13 cellular contexts compared by ENCODE assay signal in genomic region chr1:21437341-21437640, GRCh38. TPM values are rescaled to one million over a fixed set of nuclear protein-coding genes. Genes with fewer than 3 reads are reported as not detected.
DNase-seq lines count a peak whose midpoint lies in the region; ATAC-seq, FAIRE-seq and TF ChIP-seq lines count a peak whose summit lies in the region.
"Had no signal": no experiment of that assay in that cellular context is flagged by ENCODE, and none has a peak within 500 bp of the region (broad histone marks: within the 10 kb centered on the region; RNA-seq: fewer than 3 reads in every experiment).

No MANE protein-coding gene starts in this region.

- POLR2A ChIA-PET in HepG2 (lab: Yijun Ruan, JAX): interaction anchor here (0.6 kb wide), 1 partner anchor 137 kb away, joined by 3 read pairs; no protein-coding TSS in a partner anchor

- H2BK12ac ChIP-seq in mesenchymal stem cell (ENCODE audit: low read length in 2 of 2): peak overlapping the region in 1 of 2 experiments; percentile 61

- TF ChIP-seq CTCF in HepG2 (CRISPR knock-in tag; IDR thresholded peaks at IDR 0.05) (no peak), right lobe of liver (IDR thresholded peaks at IDR 0.05) (no peak), choroid plexus epithelial cell (conservative IDR thresholded peaks at IDR 0.05; ENCODE audit: low read depth, low read length) (no peak), type B pancreatic cell (conservative IDR thresholded peaks at IDR 0.05) (no peak)

- 62% methylated on average over 13 of the region's 15 CpGs for WGBS in HepG2 (ENCODE audit: low lambda C conversion rate)
- 20% methylated on average over 1 of the region's 15 CpGs for WGBS in right lobe of liver (ENCODE audit: insufficient coverage, low coverage, low lambda C conversion rate, missing lambda C conversion rate)
- 60% methylated on average over 15 of the region's 15 CpGs for WGBS in mesenchymal stem cell

- no peak for TF ChIP-seq RAD21 in HepG2 (CRISPR knock-in tag; IDR thresholded peaks at IDR 0.05)

- peak overlapping the region; percentile 54 to 71 for H3K18ac ChIP-seq in mesenchymal stem cell (ENCODE audit: low read depth in 1 of 2, low read length in 2 of 2)

- H3K4me1 Mint-ChIP-seq in type B pancreatic cell (ENCODE audit: unreplicated experiment): peaks cover 11% of the 10 kb centered on the region

- no peaks in the 10 kb centered on the region for H3K36me3 Mint-ChIP-seq in type B pancreatic cell

- H2AK5ac ChIP-seq in mesenchymal stem cell (ENCODE audit: low read length, severe bottlenecking): no peak overlapping the region

- H2BK120ac ChIP-seq in mesenchymal stem cell (ENCODE audit: low read depth, low read length): no peak overlapping the region

- BruUV-seq in HepG2 (replicated peaks; lab: Mats Ljungman, UMichigan): no TSS peak

- H3K9me3 Mint-ChIP-seq in type B pancreatic cell: no peaks in the 10 kb centered on the region

- peak overlapping the region; percentile 85 for H3K4me2 ChIP-seq in HepG2 (ENCODE audit: low read depth, low read length)
- H3K4me2 ChIP-seq in mesenchymal stem cell (ENCODE audit: low read length, poor library complexity, severe bottlenecking): no peak overlapping the region

- H3K23ac ChIP-seq in mesenchymal stem cell (ENCODE audit: low read length in 2 of 2): no peak overlapping the region

- no peaks in the 10 kb centered on the region for H4K20me1 ChIP-seq in HepG2 (ENCODE audit: insufficient read depth, low read length)

- H3K36me3 ChIP-seq in HepG2 (replicated peaks in 1 of 2; ENCODE audit: control insufficient read depth in 1 of 2, insufficient read depth in 2 of 2, low read length in 2 of 2) (no peaks in the 10 kb centered on the region), right lobe of liver (no peaks in the 10 kb centered on the region), mesenchymal stem cell (ENCODE audit: control insufficient read depth in 1 of 2, insufficient read depth in 2 of 2, low read depth in 1 of 2, low read length in 2 of 2) (no peaks in the 10 kb centered on the region)

- no peak overlapping the region for H3K9ac ChIP-seq in HepG2 (ENCODE audit: insufficient read depth, low read depth, low read length)
- H3K9ac ChIP-seq in mesenchymal stem cell (ENCODE audit: low read length): no peak overlapping the region

- H3K4ac ChIP-seq in mesenchymal stem cell (ENCODE audit: low read depth in 1 of 2, low read length in 2 of 2): no peak overlapping the region

- no peak overlapping the region for H2BK5ac ChIP-seq in mesenchymal stem cell (ENCODE audit: low read depth, low read length, poor library complexity, severe bottlenecking)

- no peak for TF ChIP-seq EP300 in HepG2 (IDR thresholded peaks at IDR 0.05; ENCODE audit: low read depth in 2 of 2, low read length in 2 of 2)
- TF ChIP-seq EP300 in HepG2 (CRISPR knock-in tag; IDR thresholded peaks at IDR 0.05; ENCODE audit: borderline replicate concordance): no peak

- H3K27ac ChIP-seq in HepG2 (ENCODE audit: extremely low read length, insufficient read depth, low read length) (no peak overlapping the region), right lobe of liver (no peak overlapping the region), mesenchymal stem cell (ENCODE audit: low read length, poor library complexity, severe bottlenecking) (no peak overlapping the region), substantia nigra (ENCODE audit: low read depth, low read length, poor library complexity, severe bottlenecking) (no peak overlapping the region)

- CTCF ChIA-PET in HepG2 (lab: Yijun Ruan, JAX; ENCODE audit: low intra/inter-chr PET ratio, low total read pairs): no interaction called here

- in situ Hi-C loops in HepG2 (cut with HindIII; ENCODE audit: extremely low pct_ligation_motif_present, low pct_unique_long_range_greater_than_20kb): no loop called here

- H3K27ac Mint-ChIP-seq in type B pancreatic cell: no peak overlapping the region

- H3K79me1 ChIP-seq in mesenchymal stem cell (replicated peaks; ENCODE audit: low read length, poor library complexity, severe bottlenecking): peaks cover 3% of the 10 kb centered on the region

- no peaks in the 10 kb centered on the region for H3K9me3 ChIP-seq in HepG2 (ENCODE audit: low read length)
- no peaks in the 10 kb centered on the region for H3K9me3 ChIP-seq in right lobe of liver
- no peaks in the 10 kb centered on the region for H3K9me3 ChIP-seq in mesenchymal stem cell (ENCODE audit: control insufficient read depth, low read length)

- peak overlapping the region; percentile 79 for H3K4me3 Mint-ChIP-seq in type B pancreatic cell

- H2AFZ ChIP-seq in HepG2 (ENCODE audit: low read length) (no peak overlapping the region), mesenchymal stem cell (ENCODE audit: low read depth, low read length) (no peak overlapping the region)

- no peak for FAIRE-seq in HepG2 (lab: Jason Lieb, UNC)
- FAIRE-seq: GM12892, GM19239 had no signal

- H3K4me3 ChIP-seq in HepG2 (replicated peaks in 1 of 3; ENCODE audit: insufficient read depth in 1 of 3, low read depth in 2 of 3, low read length in 3 of 3): peak overlapping the region; percentile 5 to 71 (median 60); a peak in 4 of 6 replicates
- H3K4me3 ChIP-seq in right lobe of liver: no peak overlapping the region
- H3K4me3 ChIP-seq in choroid plexus epithelial cell (ENCODE audit: low read depth, low read length): peak overlapping the region; percentile 49
- no peak overlapping the region for H3K4me3 ChIP-seq in mesenchymal stem cell (ENCODE audit: insufficient read depth in 1 of 2, low read depth in 1 of 2, low read length in 2 of 2)

- H4K8ac ChIP-seq in mesenchymal stem cell (ENCODE audit: low read length): peak overlapping the region; percentile 76

- H4K91ac ChIP-seq in mesenchymal stem cell (ENCODE audit: low read length): no peak overlapping the region

- H3K27me3 Mint-ChIP-seq in type B pancreatic cell: peaks cover 17% of the 10 kb centered on the region

- no peak overlapping the region for H2BK15ac ChIP-seq in mesenchymal stem cell (ENCODE audit: low read depth, poor library complexity, severe bottlenecking)

- H3K4me1 ChIP-seq in HepG2 (ENCODE audit: insufficient read depth, low read length) (peaks cover 40% of the 10 kb centered on the region), right lobe of liver (peaks cover 0 to 6% (median 0%) of the 10 kb centered on the region in 4 donors), mesenchymal stem cell (ENCODE audit: control insufficient read depth, insufficient read depth, low read depth, low read length) (peaks cover 9% of the 10 kb centered on the region)

- H3K79me2 ChIP-seq in HepG2 (ENCODE audit: insufficient read depth, low read length): peaks cover 3% of the 10 kb centered on the region

- intact Hi-C loops in HepG2 (cut with micrococcal nuclease; ENCODE audit: unreplicated experiment) (no loop called here), right lobe of liver (cut with DNase I) (no loop called here)

- TF ChIP-seq POLR2A in HepG2 (IDR thresholded peaks at IDR 0.05; ENCODE audit: insufficient read depth in 1 of 2, low read depth in 2 of 2, low read length in 2 of 2) (no peak), right lobe of liver (IDR thresholded peaks at IDR 0.05) (no peak)

- H3K14ac ChIP-seq in mesenchymal stem cell (ENCODE audit: low read length in 2 of 2): no peak overlapping the region

- ATAC-seq in HepG2 (no peak), right lobe of liver (no peak), GM21381 (IDR thresholded peaks at IDR 0.05; ENCODE audit: unreplicated experiment) (no peak)

- peaks cover 1 to 26% of the 10 kb centered on the region in 2 experiments for H3K27me3 ChIP-seq in HepG2 (ENCODE audit: control insufficient read depth in 1 of 2, insufficient read depth in 2 of 2, low read length in 2 of 2)
- no peaks in the 10 kb centered on the region for H3K27me3 ChIP-seq in right lobe of liver
- peaks cover 0 to 7% of the 10 kb centered on the region in 2 experiments for H3K27me3 ChIP-seq in mesenchymal stem cell (ENCODE audit: control insufficient read depth in 1 of 2, insufficient read depth in 1 of 2, low read length in 2 of 2)

- DNase-seq in HepG2 (ENCODE audit: low spot score) (no peak), right lobe of liver (no peak), choroid plexus epithelial cell (ENCODE audit: low read depth) (no peak), mesenchymal stem cell (no peak), type B pancreatic cell (ENCODE audit: extremely low spot score, unreplicated experiment) (no peak), NCI-H82 (lab: John Stamatoyannopoulos, UW) (no peak), substantia nigra (lab: John Stamatoyannopoulos, UW) (no peak)
- DNase-seq: activated CD8-positive, alpha-beta memory T cell treated with anti-CD3 and anti-CD28 coated beads, Interleukin-2, amount 50 U/mL, for 4 hours; NCI-H2081 treated with DMSO at 0.1 percent for 48 hours; stimulated activated CD4-positive, alpha-beta T cell treated with anti-CD3 and anti-CD28 coated beads, Interleukin-4, amount 100 ng/mL, for 1 hour had no signal

TF ChIP-seq in HepG2, 621 proteins besides CTCF, POLR2A, EP300 and RAD21 (continues in another document):
- no peak for TF ChIP-seq ZNF337 (CRISPR knock-in tag; IDR thresholded peaks at IDR 0.05; ENCODE audit: borderline replicate concordance, low read depth)

RNA-seq across cellular contexts. Expression of gene NBPF3, which starts 2.6 kb away (rescaled TPM):
- total RNA-seq in HepG2 (2016; rRNA removed; fragmentation: Illumina TruSeq; extraction: Trizol): 4.9 and 5.8 TPM in 2 replicates
- 1.1 and 1.4 TPM in 2 replicates for total RNA-seq in HepG2 (2016; cell fraction: cytosol; rRNA removed; fragmentation: Illumina TruSeq; extraction: Trizol; ENCODE audit: low read depth)
- 5.8 and 6.7 TPM in 2 replicates for total RNA-seq in HepG2 (2016; cell fraction: insoluble cytoplasmic fraction; rRNA removed; fragmentation: Illumina TruSeq; extraction: Trizol)
- total RNA-seq in HepG2 (2016; cell fraction: membrane; rRNA removed; fragmentation: Illumina TruSeq; extraction: Trizol): 3.8 and 5.2 TPM in 2 replicates
- 6.1 and 7.3 TPM in 2 replicates for total RNA-seq in HepG2 (2016; cell fraction: nucleus; rRNA removed; fragmentation: Illumina TruSeq; extraction: Trizol)
- polyA plus RNA-seq in HepG2 (2011; rRNA removed): 3.5 and 3.6 TPM in 2 replicates
- polyA plus RNA-seq in HepG2 (2011; cell fraction: cytosol; rRNA removed): 1.5 and 2.0 TPM in 2 replicates
- 8.1 and 8.3 TPM in 2 replicates for polyA plus RNA-seq in HepG2 (2011; cell fraction: nucleus; rRNA removed)
- polyA plus RNA-seq in HepG2 (2012): 2.1 and 2.7 TPM in 2 replicates
- polyA plus RNA-seq in HepG2 (2016; cell fraction: cytosol; fragmentation: Illumina TruSeq; extraction: Trizol; ENCODE audit: low read depth): 0.94 and 1.0 TPM in 2 replicates
- 4.8 and 5.1 TPM in 2 replicates for polyA plus RNA-seq in HepG2 (2016; cell fraction: insoluble cytoplasmic fraction; fragmentation: Illumina TruSeq; extraction: Trizol; ENCODE audit: low read depth)
- polyA plus RNA-seq in HepG2 (2016; cell fraction: membrane; fragmentation: Illumina TruSeq; extraction: Trizol; ENCODE audit: low read depth): 1.9 and 2.6 TPM in 2 replicates
- polyA plus RNA-seq in HepG2 (2016; cell fraction: nucleus; fragmentation: Illumina TruSeq; extraction: Trizol; ENCODE audit: insufficient read depth, low read depth): 7.4 and 9.8 TPM in 2 replicates
- 0.54 and 5.8 TPM in 2 replicates for polyA minus RNA-seq in HepG2 (2011; rRNA and poly(A)+ RNA removed; ENCODE audit: low replicate concordance)
- 1.2 and 2.0 TPM in 2 replicates for polyA minus RNA-seq in HepG2 (2011; cell fraction: cytosol; rRNA and poly(A)+ RNA removed)
- 7.0 and 9.7 TPM in 2 replicates for polyA minus RNA-seq in HepG2 (2011; cell fraction: nucleus; rRNA and poly(A)+ RNA removed)
- 1 to 10 TPM; 1.2 to 5.3 (median 2.3) TPM for total RNA-seq in right lobe of liver
- 7.9 TPM for polyA plus RNA-seq in mesenchymal stem cell (2013, experiment 1 of 2)
- 8.8 TPM for polyA plus RNA-seq in mesenchymal stem cell (2013, experiment 2 of 2)
- total RNA-seq in type B pancreatic cell (ENCODE audit: low replicate concordance): 13.6 and 13.7 TPM in 2 replicates

Comparison
In these comparisons a context has a peak if more than half of its experiments do, and no peak if none do; other contexts are left out.
1. H3K4me3 ChIP-seq: peak in HepG2 (3 of 3) and choroid plexus epithelial cell (single experiment); none in right lobe of liver (0 of 3) and mesenchymal stem cell (0 of 2).